ENCODE assay signal across 8 cellular contexts in the genomic region with DNA sequence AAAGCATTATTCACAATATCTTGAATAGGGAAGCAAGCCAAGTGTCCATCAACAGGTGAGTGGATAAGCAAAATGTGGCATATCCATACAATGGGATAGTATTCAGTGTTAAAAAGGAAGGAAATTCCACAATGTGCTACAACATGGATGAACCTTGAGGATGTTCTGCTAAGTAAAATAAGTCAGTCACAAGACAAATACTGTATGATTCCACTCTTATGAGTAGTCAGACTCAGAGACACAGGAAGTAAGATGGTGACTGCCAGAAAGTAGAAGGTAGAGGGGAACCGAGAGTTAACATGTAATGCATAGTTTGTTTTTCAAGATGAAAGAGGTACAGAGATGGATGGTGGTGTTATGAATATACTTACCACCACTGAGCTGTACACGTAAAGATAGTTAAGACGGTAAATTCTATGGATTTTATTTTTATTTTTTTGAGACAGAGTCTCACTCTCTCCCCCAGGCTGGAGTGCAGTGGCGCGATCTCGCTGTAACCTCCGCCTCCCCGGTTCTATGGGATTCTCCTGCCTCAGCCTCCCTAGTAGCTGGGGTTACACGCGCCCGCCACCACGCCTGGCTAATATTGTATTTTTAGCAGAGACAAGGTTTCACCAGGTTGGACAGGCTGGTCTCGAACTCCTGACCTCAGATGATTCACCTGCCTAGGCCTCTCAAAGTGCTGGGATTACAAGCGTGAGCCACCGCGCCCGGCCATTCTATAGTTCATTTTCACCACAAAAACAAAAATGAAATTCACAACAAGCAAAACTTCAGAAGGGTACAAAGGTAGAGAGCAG. TPM values are rescaled to one million over a fixed set of nuclear protein-coding genes. Genes with fewer than 3 reads are reported as not detected.
DNase-seq lines count a peak whose midpoint lies in the region; ATAC-seq, FAIRE-seq and TF ChIP-seq lines count a peak whose summit lies in the region.

No MANE protein-coding gene starts in this region.

- H3K36me3 Mint-ChIP-seq in naive thymus-derived CD8-positive, alpha-beta T cell, result peaks cover 0 to 3% (median 0%) of the 10 kb centered on the region in 3 donors

- no peak for TF ChIP-seq EP300 in A549 (IDR thresholded peaks at IDR 0.05)

- no peak for TF ChIP-seq RAD21 in A549 (conservative IDR thresholded peaks at IDR 0.05 in 1 of 2, IDR thresholded peaks at IDR 0.05 in 1 of 2)

- DNase-seq in A549 (ENCODE audit: low read depth in 1 of 2, low spot score in 1 of 2) (peak in 1 of 2 experiments; percentile 11), Peyer's patch (no peak), choroid plexus epithelial cell (ENCODE audit: low read depth) (no peak), aorta (no peak), ecto neural progenitor cell (ENCODE audit: low spot score) (no peak)
- no peak for DNase-seq in naive thymus-derived CD8-positive, alpha-beta T cell

- peaks cover 17 to 44% (median 38%) of the 10 kb centered on the region in 4 donors for H3K4me1 Mint-ChIP-seq in naive thymus-derived CD8-positive, alpha-beta T cell

- WGBS in A549 (ENCODE audit: missing lambda C conversion rate), result 77% methylated on average over 17 of the region's 17 CpGs
- whole genome bisulfite sequencing in aorta, 2 donors, result 91 to 92% methylated on average over 17 of the region's 17 CpGs

- POLR2A ChIA-PET in A549 (lab: Yijun Ruan, JAX), result interaction anchor here (1.1 kb wide), 1 partner anchor 32 kb away, joined by 4 read pairs; a partner anchor contains a TSS
- POLR2A ChIA-PET in naive thymus-derived CD8-positive, alpha-beta T cell (lab: Charles Lee), result interaction anchor here (0.7 to 2.1 kb wide), 5 partner anchors 32 to 193 kb away, joined by 3 to 14 read pairs (median 5); a partner anchor contains a TSS

- no peaks in the 10 kb centered on the region for H3K9me3 Mint-ChIP-seq in naive thymus-derived CD8-positive, alpha-beta T cell

- CTCF ChIA-PET in A549 (lab: Yijun Ruan, JAX), result interaction anchor here (1.0 kb wide), 2 partner anchors 18 to 33 kb away, joined by 3 to 4 read pairs; no protein-coding TSS in a partner anchor

- H3K27me3 ChIP-seq in Peyer's patch (no peaks in the 10 kb centered on the region), aorta (ENCODE audit: control insufficient read depth in 1 of 2, insufficient read depth in 2 of 2, low read length in 1 of 2) (no peaks in the 10 kb centered on the region)

- H3K36me3 ChIP-seq in Peyer's patch (no peaks in the 10 kb centered on the region), aorta (ENCODE audit: control insufficient read depth in 1 of 2, insufficient read depth in 2 of 2, low read length in 1 of 2) (no peaks in the 10 kb centered on the region)

- no peak for TF ChIP-seq CTCF in A549 (IDR thresholded peaks at IDR 0.05)
- TF ChIP-seq CTCF in Peyer's patch (IDR thresholded peaks at IDR 0.05), result no peak
- no peak for TF ChIP-seq CTCF in choroid plexus epithelial cell (conservative IDR thresholded peaks at IDR 0.05; ENCODE audit: low read depth, low read length)

- TF ChIP-seq POLR2A in A549 (IDR thresholded peaks at IDR 0.05; ENCODE audit: low read length), result no peak
- TF ChIP-seq POLR2A in Peyer's patch (IDR thresholded peaks at IDR 0.05), result no peak

- H3K9me3 ChIP-seq in A549 (no peaks in the 10 kb centered on the region), Peyer's patch (no peaks in the 10 kb centered on the region), aorta (ENCODE audit: control insufficient read depth, low read length) (no peaks in the 10 kb centered on the region)

- H3K27ac ChIP-seq in A549 (peak overlapping the region; percentile 83 to 97), Peyer's patch (peak overlapping the region; percentile 88 to 99 (median 97)), aorta (ENCODE audit: low read depth in 1 of 2, low read length in 2 of 2) (peak overlapping the region; percentile 2 to 15)

- no peak for FAIRE-seq in A549 (lab: Jason Lieb, UNC)

- intact Hi-C loops in aorta (cut with DNase I), result no loop called here

- peak overlapping the region; percentile 88 to 96 (median 91) for H3K27ac Mint-ChIP-seq in naive thymus-derived CD8-positive, alpha-beta T cell

- ATAC-seq in A549 (no peak), GM19351 (IDR thresholded peaks at IDR 0.05; ENCODE audit: unreplicated experiment) (peak; percentile 46), aorta (ENCODE audit: low FRiP score) (no peak), GM18520 (IDR thresholded peaks at IDR 0.05; ENCODE audit: unreplicated experiment) (no peak)
- no peak for ATAC-seq in naive thymus-derived CD8-positive, alpha-beta T cell

- H3K4me1 ChIP-seq in A549 (peaks cover 20% of the 10 kb centered on the region), Peyer's patch (peaks cover 0 to 31% (median 6%) of the 10 kb centered on the region in 4 donors), aorta (ENCODE audit: control insufficient read depth in 1 of 2, insufficient read depth in 2 of 2, low read length in 2 of 2) (no peaks in the 10 kb centered on the region)

- H3K4me3 ChIP-seq in A549 (peak overlapping the region; percentile 58), Peyer's patch (peak overlapping the region; percentile 86 to 99 (median 90)), choroid plexus epithelial cell (ENCODE audit: low read depth, low read length) (peak overlapping the region; percentile 76), aorta (ENCODE audit: low read length in 2 of 2) (peak overlapping the region in 1 of 2 donors; percentile 20)

- H3K27me3 Mint-ChIP-seq in naive thymus-derived CD8-positive, alpha-beta T cell, result no peaks in the 10 kb centered on the region

- peak overlapping the region; percentile 74 for H3K4me2 ChIP-seq in A549

- peak overlapping the region; percentile 78 to 96 (median 90) for H3K4me3 Mint-ChIP-seq in naive thymus-derived CD8-positive, alpha-beta T cell

TF ChIP-seq in A549, 52 proteins besides CTCF, POLR2A, EP300 and RAD21:
- TF ChIP-seq JUN (IDR thresholded peaks at IDR 0.05), result no peak
- no peak for TF ChIP-seq EHMT2 (IDR thresholded peaks at IDR 0.05; ENCODE audit: low read depth)
- no peak for TF ChIP-seq SMC3 (IDR thresholded peaks at IDR 0.05)
- TF ChIP-seq MAFK (IDR thresholded peaks at IDR 0.05; ENCODE audit: partially characterized antibody), result no peak
- TF ChIP-seq, protein P1, sequence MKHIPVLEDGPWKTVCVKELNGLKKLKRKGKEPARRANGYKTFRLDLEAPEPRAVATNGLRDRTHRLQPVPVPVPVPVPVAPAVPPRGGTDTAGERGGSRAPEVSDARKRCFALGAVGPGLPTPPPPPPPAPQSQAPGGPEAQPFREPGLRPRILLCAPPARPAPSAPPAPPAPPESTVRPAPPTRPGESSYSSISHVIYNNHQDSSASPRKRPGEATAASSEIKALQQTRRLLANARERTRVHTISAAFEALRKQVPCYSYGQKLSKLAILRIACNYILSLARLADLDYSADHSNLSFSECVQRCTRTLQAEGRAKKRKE (CRISPR knock-in tag; IDR thresholded peaks at IDR 0.05; ENCODE audit: low read depth), result no peak
- TF ChIP-seq, protein P2, sequence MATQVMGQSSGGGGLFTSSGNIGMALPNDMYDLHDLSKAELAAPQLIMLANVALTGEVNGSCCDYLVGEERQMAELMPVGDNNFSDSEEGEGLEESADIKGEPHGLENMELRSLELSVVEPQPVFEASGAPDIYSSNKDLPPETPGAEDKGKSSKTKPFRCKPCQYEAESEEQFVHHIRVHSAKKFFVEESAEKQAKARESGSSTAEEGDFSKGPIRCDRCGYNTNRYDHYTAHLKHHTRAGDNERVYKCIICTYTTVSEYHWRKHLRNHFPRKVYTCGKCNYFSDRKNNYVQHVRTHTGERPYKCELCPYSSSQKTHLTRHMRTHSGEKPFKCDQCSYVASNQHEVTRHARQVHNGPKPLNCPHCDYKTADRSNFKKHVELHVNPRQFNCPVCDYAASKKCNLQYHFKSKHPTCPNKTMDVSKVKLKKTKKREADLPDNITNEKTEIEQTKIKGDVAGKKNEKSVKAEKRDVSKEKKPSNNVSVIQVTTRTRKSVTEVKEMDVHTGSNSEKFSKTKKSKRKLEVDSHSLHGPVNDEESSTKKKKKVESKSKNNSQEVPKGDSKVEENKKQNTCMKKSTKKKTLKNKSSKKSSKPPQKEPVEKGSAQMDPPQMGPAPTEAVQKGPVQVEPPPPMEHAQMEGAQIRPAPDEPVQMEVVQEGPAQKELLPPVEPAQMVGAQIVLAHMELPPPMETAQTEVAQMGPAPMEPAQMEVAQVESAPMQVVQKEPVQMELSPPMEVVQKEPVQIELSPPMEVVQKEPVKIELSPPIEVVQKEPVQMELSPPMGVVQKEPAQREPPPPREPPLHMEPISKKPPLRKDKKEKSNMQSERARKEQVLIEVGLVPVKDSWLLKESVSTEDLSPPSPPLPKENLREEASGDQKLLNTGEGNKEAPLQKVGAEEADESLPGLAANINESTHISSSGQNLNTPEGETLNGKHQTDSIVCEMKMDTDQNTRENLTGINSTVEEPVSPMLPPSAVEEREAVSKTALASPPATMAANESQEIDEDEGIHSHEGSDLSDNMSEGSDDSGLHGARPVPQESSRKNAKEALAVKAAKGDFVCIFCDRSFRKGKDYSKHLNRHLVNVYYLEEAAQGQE (IDR thresholded peaks at IDR 0.05), result no peak
- no peak for TF ChIP-seq PHF8 (IDR thresholded peaks at IDR 0.05; ENCODE audit: borderline replicate concordance, low read depth)
- TF ChIP-seq TP53 (CRISPR knock-in tag; IDR thresholded peaks at IDR 0.05), result no peak
TF ChIP-seq in A549: peak in this region for 0.

RNA-seq across cellular contexts. Expression of a gene that starts 1.0 kb away (rescaled TPM):
- polyA plus RNA-seq in A549 (2011; rRNA removed), result 36.7 and 40.8 TPM in 2 replicates
- 21.7 and 24.3 TPM in 2 replicates for polyA plus RNA-seq in A549 (2012; cell fraction: cytosol; rRNA removed)
- 9.7 and 12.0 TPM in 2 replicates for polyA plus RNA-seq in A549 (2012; cell fraction: nucleus; rRNA removed)
- 18.0 to 19.7 TPM (median 18.7 TPM) in 3 replicates for polyA plus RNA-seq in A549 (2017; fragmentation: RNase III; extraction: RNeasy Plus Mini Kit Qiagen cat#74134 plus additional on column Dnase treatment)
- 8.2 and 9.5 TPM in 2 replicates for polyA minus RNA-seq in A549 (2011; rRNA and poly(A)+ RNA removed)
- total RNA-seq in Peyer's patch, result 10 to 100 TPM in 3 of 4 donors, 1 to 10 TPM in 1; 8.5 to 19.6 (median 15.5) TPM
- total RNA-seq in naive thymus-derived CD8-positive, alpha-beta T cell, result 10 to 100 TPM; 20.1 to 27.3 TPM
- 1 to 10 TPM; 4.4 to 7.5 (median 5.5) TPM for polyA plus RNA-seq in naive thymus-derived CD8-positive, alpha-beta T cell
- 10 to 100 TPM; 15.5 to 16.4 TPM for total RNA-seq in aorta
- polyA plus RNA-seq in aorta, result 1 to 10 TPM; 5.2 to 6.5 TPM

RNA-seq across cellular contexts. Expression of a gene that starts 31.9 kb away (rescaled TPM):
- 39.9 and 51.0 TPM in 2 replicates for polyA plus RNA-seq in A549 (2011; rRNA removed)
- polyA plus RNA-seq in A549 (2012; cell fraction: cytosol; rRNA removed), result 31.9 and 35.2 TPM in 2 replicates
- 38.2 and 41.5 TPM in 2 replicates for polyA plus RNA-seq in A549 (2012; cell fraction: nucleus; rRNA removed)
- 60.2 to 64.5 TPM (median 62.6 TPM) in 3 replicates for polyA plus RNA-seq in A549 (2017; fragmentation: RNase III; extraction: RNeasy Plus Mini Kit Qiagen cat#74134 plus additional on column Dnase treatment)
- polyA minus RNA-seq in A549 (2011; rRNA and poly(A)+ RNA removed), result 11.0 and 12.0 TPM in 2 replicates
- total RNA-seq in Peyer's patch, result 10 to 100 TPM; 28.9 to 85.8 (median 33.4) TPM
- total RNA-seq in naive thymus-derived CD8-positive, alpha-beta T cell, result 100 to 1,000 TPM; 106 to 111 TPM
- polyA plus RNA-seq in naive thymus-derived CD8-positive, alpha-beta T cell, result 10 to 100 TPM; 17.7 to 35.4 (median 20.9) TPM
- 10 to 100 TPM; 40.5 to 62.2 TPM for total RNA-seq in aorta
- polyA plus RNA-seq in aorta, result 100 to 1,000 TPM in 1 of 2 donors, 10 to 100 TPM in 1; 56.3 to 110 TPM

Comparison
In these comparisons a context has a peak if more than half of its experiments do, and no peak if none do; other contexts are left out.
1. H3K27ac ChIP-seq: peak in every context shown above with its lines; median percentile 97 in Peyer's patch; 90 in A549; 8 in aorta.